Comparison of ENCODE assay signal across 9 cellular contexts in the genomic region with DNA sequence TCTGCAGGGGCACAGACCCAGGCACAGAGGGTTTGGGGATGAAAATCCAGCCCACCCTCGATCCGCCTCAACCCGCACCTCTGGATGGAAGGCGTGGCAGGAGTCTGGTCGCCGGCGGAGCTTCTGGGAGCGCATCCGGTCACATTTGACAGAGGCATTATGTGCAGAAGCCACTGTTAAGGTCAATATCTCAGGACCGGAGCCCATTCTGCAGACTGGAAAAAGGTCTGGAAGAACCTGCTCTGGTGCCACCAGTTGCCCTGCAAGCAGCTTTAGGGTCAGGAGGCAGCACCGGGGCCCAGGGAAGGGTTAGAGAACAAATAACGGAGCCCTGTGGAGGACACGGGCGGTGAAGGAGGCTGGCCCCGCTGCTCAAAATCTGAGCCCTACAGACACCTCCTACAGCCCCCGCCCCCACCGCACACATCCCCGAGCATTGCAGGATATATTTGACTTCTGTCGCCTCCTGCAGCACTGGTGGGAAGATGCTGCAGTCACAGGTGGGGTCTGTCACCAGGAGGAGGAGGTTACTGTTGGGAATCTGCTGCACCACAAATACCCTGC. TPM values are rescaled to one million over a fixed set of nuclear protein-coding genes. Genes with fewer than 3 reads are reported as not detected.
DNase-seq lines count a peak whose midpoint lies in the region; ATAC-seq and TF ChIP-seq lines count a peak whose summit lies in the region.
"Had no signal": no experiment of that assay in that cellular context is flagged by ENCODE, and none has a peak within 500 bp of the region (broad histone marks: within the 10 kb centered on the region; RNA-seq: fewer than 3 reads in every experiment).

No MANE protein-coding gene starts in this region.

- H3K4me3 Mint-ChIP-seq in activated CD4-positive, alpha-beta T cell treated with anti-CD3 and anti-CD28 coated beads for 36 hours = peak overlapping the region; percentile 42
- H3K4me3 Mint-ChIP-seq in stimulated activated naive CD8-positive, alpha-beta T cell treated with anti-CD3 and anti-CD28 coated beads, Interleukin-15, amount 100 ng/mL, for 72 hours = peak overlapping the region; percentile 91 to 93

- H3K27ac ChIP-seq in VCaP = peak overlapping the region; percentile 73

- CTCF ChIA-PET in activated CD4-positive, alpha-beta T cell treated with anti-CD3 and anti-CD28 coated beads for 36 hours (lab: Charles Lee) = interaction anchor here (0.6 to 10.7 kb wide), 13 partner anchors 44 to 788 kb away, joined by 3 to 126 read pairs (median 3); no protein-coding TSS in a partner anchor

- peaks cover 20% of the 10 kb centered on the region for H3K4me1 Mint-ChIP-seq in activated CD4-positive, alpha-beta T cell treated with anti-CD3 and anti-CD28 coated beads for 36 hours
- H3K4me1 Mint-ChIP-seq in stimulated activated naive CD8-positive, alpha-beta T cell treated with anti-CD3 and anti-CD28 coated beads, Interleukin-15, amount 100 ng/mL, for 72 hours = peaks cover 31% of the 10 kb centered on the region

- peak overlapping the region; percentile 40 for H3K27ac Mint-ChIP-seq in activated CD4-positive, alpha-beta T cell treated with anti-CD3 and anti-CD28 coated beads for 36 hours
- H3K27ac Mint-ChIP-seq in stimulated activated naive CD8-positive, alpha-beta T cell treated with anti-CD3 and anti-CD28 coated beads, Interleukin-15, amount 100 ng/mL, for 72 hours = peak overlapping the region; percentile 90 to 91

- no peaks in the 10 kb centered on the region for H3K36me3 Mint-ChIP-seq in activated CD4-positive, alpha-beta T cell treated with anti-CD3 and anti-CD28 coated beads for 36 hours (ENCODE audit: low read depth)

- POLR2A ChIA-PET in activated CD4-positive, alpha-beta T cell treated with anti-CD3 and anti-CD28 coated beads for 36 hours (lab: Charles Lee) = interaction anchor here (1.2 kb wide), 1 partner anchor 145 kb away, joined by 6 read pairs; no protein-coding TSS in a partner anchor

- no peak for ATAC-seq in activated CD4-positive, alpha-beta T cell treated with anti-CD3 and anti-CD28 coated beads for 36 hours
- ATAC-seq in stimulated activated naive CD8-positive, alpha-beta T cell treated with anti-CD3 and anti-CD28 coated beads, Interleukin-15, amount 100 ng/mL, for 72 hours = no peak
- ATAC-seq in GM21526 (IDR thresholded peaks at IDR 0.05; ENCODE audit: low FRiP score, unreplicated experiment) = no peak
- no peak for ATAC-seq in HG02623 (IDR thresholded peaks at IDR 0.05; ENCODE audit: unreplicated experiment)

- TF ChIP-seq CTCF in VCaP (conservative IDR thresholded peaks at IDR 0.05) = no peak

- intact Hi-C loops in activated CD4-positive, alpha-beta T cell treated with anti-CD3 and anti-CD28 coated beads for 36 hours (cut with DNase I, micrococcal nuclease) = loop anchor here (5.0 to 10.0 kb wide), 4 partner anchors 499 to 1017 kb away; a partner anchor contains a TSS

- DNase-seq in activated CD4-positive, alpha-beta T cell treated with anti-CD3 and anti-CD28 coated beads for 36 hours = no peak
- DNase-seq in activated CD4-positive, alpha-beta T cell treated with anti-CD3 and anti-CD28 coated beads, Interleukin-2, amount 50 U/mL, for 48 hours = no peak
- peak; percentile 62 for DNase-seq in islet precursor cell
- DNase-seq in stimulated activated naive CD8-positive, alpha-beta T cell treated with anti-CD3 and anti-CD28 coated beads, Interleukin-15, amount 100 ng/mL, for 72 hours = no peak
- DNase-seq in iPS-NIHi11 (ENCODE audit: low spot score) = no peak

- H3K9me3 Mint-ChIP-seq in activated CD4-positive, alpha-beta T cell treated with anti-CD3 and anti-CD28 coated beads for 36 hours (ENCODE audit: low read depth) = no peaks in the 10 kb centered on the region
- H3K9me3 Mint-ChIP-seq in stimulated activated naive CD8-positive, alpha-beta T cell treated with anti-CD3 and anti-CD28 coated beads, Interleukin-15, amount 100 ng/mL, for 72 hours = no peaks in the 10 kb centered on the region

- H3K27me3 Mint-ChIP-seq in activated CD4-positive, alpha-beta T cell treated with anti-CD3 and anti-CD28 coated beads for 36 hours = no peaks in the 10 kb centered on the region
- H3K27me3 Mint-ChIP-seq in stimulated activated naive CD8-positive, alpha-beta T cell treated with anti-CD3 and anti-CD28 coated beads, Interleukin-15, amount 100 ng/mL, for 72 hours = no peaks in the 10 kb centered on the region

RNA-seq across cellular contexts. Expression of a gene that starts 25.1 kb away (rescaled TPM):
- total RNA-seq in activated CD4-positive, alpha-beta T cell treated with anti-CD3 and anti-CD28 coated beads for 36 hours = not detected
- total RNA-seq: RPMI7951 had no signal
